In genomic region chr20:58911970-58912369, GRCh38 we compare ENCODE assay signal across 21 cellular contexts. TPM values are rescaled to one million over a fixed set of nuclear protein-coding genes. Genes with fewer than 3 reads are reported as not detected.
DNase-seq lines count a peak whose midpoint lies in the region; ATAC-seq and TF ChIP-seq lines count a peak whose summit lies in the region.
"Had no signal": no experiment of that assay in that cellular context is flagged by ENCODE, and none has a peak within 500 bp of the region (broad histone marks: within the 10 kb centered on the region; RNA-seq: fewer than 3 reads in every experiment).

No MANE protein-coding gene starts in this region.

- H3K9me3 Mint-ChIP-seq in activated naive CD4-positive, alpha-beta T cell treated with anti-CD3 and anti-CD28 coated beads, Interleukin-2, amount 50 U/mL, for 24 hours: no peaks in the 10 kb centered on the region
- H3K9me3 Mint-ChIP-seq in activated naive CD4-positive, alpha-beta T cell treated with anti-CD3 and anti-CD28 coated beads for 36 hours: no peaks in the 10 kb centered on the region
- H3K9me3 Mint-ChIP-seq in GM23338: no peaks in the 10 kb centered on the region
- H3K9me3 Mint-ChIP-seq in activated CD8-positive, alpha-beta T cell treated with anti-CD3 and anti-CD28 coated beads, Interleukin-2, amount 10 ng/mL, durations not matched to agents 7 days and 5 days (ENCODE audit: insufficient read depth): no peaks in the 10 kb centered on the region
- H3K9me3 Mint-ChIP-seq in osteocyte (ENCODE audit: unreplicated experiment): no peaks in the 10 kb centered on the region
- no peaks in the 10 kb centered on the region for H3K9me3 Mint-ChIP-seq in activated T-cell treated with anti-CD3 and anti-CD28 coated beads, Interleukin-2, amount 50 U/mL, for 72 hours
- H3K9me3 Mint-ChIP-seq: CD4-positive, CD25-positive, alpha-beta regulatory T cell had no signal

- no peak for TF ChIP-seq CTCF in GM23338 (conservative IDR thresholded peaks at IDR 0.05; ENCODE audit: low read depth in 2 of 2)
- no peak for TF ChIP-seq CTCF in osteocyte (IDR thresholded peaks at IDR 0.05)
- TF ChIP-seq CTCF in tibial artery (IDR thresholded peaks at IDR 0.05): no peak

- no peaks in the 10 kb centered on the region for H3K9me3 ChIP-seq in tibial artery
- H3K9me3 ChIP-seq: body of pancreas, upper lobe of left lung had no signal

- H3K36me3 ChIP-seq in GM23338 (ENCODE audit: insufficient read depth) (peaks cover 44% of the 10 kb centered on the region), tibial artery (peaks cover 33 to 39% (median 36%) of the 10 kb centered on the region in 3 donors)

- no peaks in the 10 kb centered on the region for H3K27me3 Mint-ChIP-seq in activated naive CD4-positive, alpha-beta T cell treated with anti-CD3 and anti-CD28 coated beads, Interleukin-2, amount 50 U/mL, for 24 hours
- H3K27me3 Mint-ChIP-seq in activated naive CD4-positive, alpha-beta T cell treated with anti-CD3 and anti-CD28 coated beads for 36 hours (ENCODE audit: low read depth): no peaks in the 10 kb centered on the region
- peaks cover 9% of the 10 kb centered on the region for H3K27me3 Mint-ChIP-seq in GM23338 (ENCODE audit: insufficient read depth, low read depth, poor library complexity)
- no peaks in the 10 kb centered on the region for H3K27me3 Mint-ChIP-seq in activated CD8-positive, alpha-beta T cell treated with anti-CD3 and anti-CD28 coated beads, Interleukin-2, amount 10 ng/mL, durations not matched to agents 7 days and 5 days (ENCODE audit: low read depth)
- H3K27me3 Mint-ChIP-seq in osteocyte (ENCODE audit: unreplicated experiment): no peaks in the 10 kb centered on the region
- H3K27me3 Mint-ChIP-seq in activated T-cell treated with anti-CD3 and anti-CD28 coated beads, Interleukin-2, amount 50 U/mL, for 72 hours (ENCODE audit: low read depth): no peaks in the 10 kb centered on the region

- peaks cover 19% of the 10 kb centered on the region for H3K36me3 Mint-ChIP-seq in activated naive CD4-positive, alpha-beta T cell treated with anti-CD3 and anti-CD28 coated beads, Interleukin-2, amount 50 U/mL, for 24 hours
- H3K36me3 Mint-ChIP-seq in activated naive CD4-positive, alpha-beta T cell treated with anti-CD3 and anti-CD28 coated beads for 36 hours (ENCODE audit: low read depth): peaks cover 37% of the 10 kb centered on the region
- H3K36me3 Mint-ChIP-seq in GM23338 (ENCODE audit: low read depth) (peaks cover 56% of the 10 kb centered on the region), osteocyte (ENCODE audit: unreplicated experiment) (peaks cover 49% of the 10 kb centered on the region)
- H3K36me3 Mint-ChIP-seq in activated CD8-positive, alpha-beta T cell treated with anti-CD3 and anti-CD28 coated beads, Interleukin-2, amount 10 ng/mL, durations not matched to agents 7 days and 5 days (ENCODE audit: low read depth): peaks cover 56% of the 10 kb centered on the region
- peaks cover 7 to 41% of the 10 kb centered on the region in 2 donors for H3K36me3 Mint-ChIP-seq in activated T-cell treated with anti-CD3 and anti-CD28 coated beads, Interleukin-2, amount 50 U/mL, for 72 hours (ENCODE audit: insufficient read depth in 2 of 2)

- H3K4me1 ChIP-seq in GM23338 (ENCODE audit: insufficient read depth): no peaks in the 10 kb centered on the region
- peaks cover 5 to 38% (median 20%) of the 10 kb centered on the region in 4 donors for H3K4me1 ChIP-seq in tibial artery

- H3K4me3 ChIP-seq in GM23338 (no peak overlapping the region), tibial artery (no peak overlapping the region)
- H3K4me3 ChIP-seq: body of pancreas, dorsolateral prefrontal cortex, gastroesophageal sphincter, upper lobe of left lung had no signal

- POLR2A ChIA-PET in activated CD8-positive, alpha-beta T cell treated with anti-CD3 and anti-CD28 coated beads, Interleukin-2, amount 10 ng/mL, durations not matched to agents 7 days and 5 days (lab: Charles Lee): interaction anchor here (1.0 kb wide), 1 partner anchor 23 kb away, joined by 3 read pairs; no protein-coding TSS in a partner anchor

- peak overlapping the region; percentile 20 for H3K27ac Mint-ChIP-seq in activated naive CD4-positive, alpha-beta T cell treated with anti-CD3 and anti-CD28 coated beads, Interleukin-2, amount 50 U/mL, for 24 hours
- no peak overlapping the region for H3K27ac Mint-ChIP-seq in activated naive CD4-positive, alpha-beta T cell treated with anti-CD3 and anti-CD28 coated beads for 36 hours
- H3K27ac Mint-ChIP-seq in GM23338 (no peak overlapping the region), osteocyte (ENCODE audit: unreplicated experiment) (no peak overlapping the region)
- peak overlapping the region; percentile 13 for H3K27ac Mint-ChIP-seq in activated CD8-positive, alpha-beta T cell treated with anti-CD3 and anti-CD28 coated beads, Interleukin-2, amount 10 ng/mL, durations not matched to agents 7 days and 5 days
- no peak overlapping the region for H3K27ac Mint-ChIP-seq in activated T-cell treated with anti-CD3 and anti-CD28 coated beads, Interleukin-2, amount 50 U/mL, for 72 hours
- H3K27ac Mint-ChIP-seq: CD4-positive, CD25-positive, alpha-beta regulatory T cell had no signal

- H3K79me2 ChIP-seq in GM23338 (replicated peaks; ENCODE audit: insufficient read depth): no peaks in the 10 kb centered on the region

- peaks cover 25% of the 10 kb centered on the region for H3F3A ChIP-seq in GM23338 (replicated peaks; ENCODE audit: low read depth)

- peaks cover 19% of the 10 kb centered on the region for H3K4me1 Mint-ChIP-seq in activated naive CD4-positive, alpha-beta T cell treated with anti-CD3 and anti-CD28 coated beads, Interleukin-2, amount 50 U/mL, for 24 hours
- H3K4me1 Mint-ChIP-seq in activated naive CD4-positive, alpha-beta T cell treated with anti-CD3 and anti-CD28 coated beads for 36 hours (ENCODE audit: low read depth): peaks cover 17% of the 10 kb centered on the region
- H3K4me1 Mint-ChIP-seq in GM23338 (no peaks in the 10 kb centered on the region; the same call in 2 of the 3 replicates), osteocyte (ENCODE audit: unreplicated experiment) (peaks cover 18% of the 10 kb centered on the region)
- H3K4me1 Mint-ChIP-seq in activated CD8-positive, alpha-beta T cell treated with anti-CD3 and anti-CD28 coated beads, Interleukin-2, amount 10 ng/mL, durations not matched to agents 7 days and 5 days (ENCODE audit: low read depth): peaks cover 55% of the 10 kb centered on the region
- peaks cover 19% of the 10 kb centered on the region for H3K4me1 Mint-ChIP-seq in activated T-cell treated with anti-CD3 and anti-CD28 coated beads, Interleukin-2, amount 50 U/mL, for 72 hours (ENCODE audit: low read depth)

- H2AFZ ChIP-seq in GM23338: no peak overlapping the region

- CTCF ChIA-PET in activated naive CD4-positive, alpha-beta T cell treated with anti-CD3 and anti-CD28 coated beads for 36 hours (lab: Charles Lee): no interaction called here
- CTCF ChIA-PET in activated CD8-positive, alpha-beta T cell treated with anti-CD3 and anti-CD28 coated beads, Interleukin-2, amount 10 ng/mL, durations not matched to agents 7 days and 5 days (lab: Charles Lee): no interaction called here

- H3K9me2 ChIP-seq in GM23338 (ENCODE audit: insufficient read depth): no peaks in the 10 kb centered on the region

- no peak overlapping the region for H3K4me3 Mint-ChIP-seq in activated naive CD4-positive, alpha-beta T cell treated with anti-CD3 and anti-CD28 coated beads, Interleukin-2, amount 50 U/mL, for 24 hours
- no peak overlapping the region for H3K4me3 Mint-ChIP-seq in activated naive CD4-positive, alpha-beta T cell treated with anti-CD3 and anti-CD28 coated beads for 36 hours
- H3K4me3 Mint-ChIP-seq in GM23338 (no peak overlapping the region), osteocyte (ENCODE audit: unreplicated experiment) (no peak overlapping the region)
- no peak overlapping the region for H3K4me3 Mint-ChIP-seq in activated CD8-positive, alpha-beta T cell treated with anti-CD3 and anti-CD28 coated beads, Interleukin-2, amount 10 ng/mL, durations not matched to agents 7 days and 5 days
- H3K4me3 Mint-ChIP-seq in activated T-cell treated with anti-CD3 and anti-CD28 coated beads, Interleukin-2, amount 50 U/mL, for 72 hours: no peak overlapping the region

- DNase-seq in activated naive CD4-positive, alpha-beta T cell treated with anti-CD3 and anti-CD28 coated beads for 36 hours: no peak
- no peak for DNase-seq in GM23338 (ENCODE audit: low spot score)
- DNase-seq in activated CD8-positive, alpha-beta T cell treated with anti-CD3 and anti-CD28 coated beads, Interleukin-2, amount 10 ng/mL, durations not matched to agents 7 days and 5 days: no peak
- peak; percentile 32 for DNase-seq in osteocyte (ENCODE audit: extremely low spot score, unreplicated experiment)
- no peak for DNase-seq in activated T-cell treated with anti-CD3 and anti-CD28 coated beads, Interleukin-2, amount 50 U/mL, for 72 hours
- no peak for DNase-seq in effector CD4-positive, alpha-beta T cell
- DNase-seq in tibial artery: no peak
- DNase-seq: activated CD4-positive, alpha-beta T cell treated with anti-CD3 and anti-CD28 coated beads for 1 hour; activated effector memory CD4-positive, alpha-beta T cell treated with anti-CD3 and anti-CD28 coated beads, Interleukin-2, amount 50 U/mL, for 16 hours; body of pancreas; CD4-positive, CD25-positive, alpha-beta regulatory T cell; dorsolateral prefrontal cortex; NCI-H1092 treated with DMSO at 0.1 percent for 48 hours; NCI-H187; NCI-H510A treated with DMSO at 0.1 percent for 48 hours; NK-92 treated with Interleukin-12 subunit alpha and Interleukin-12 subunit beta, amount 100 ng/mL, for 24 hours; stimulated activated CD4-positive, alpha-beta T cell treated with anti-CD3 and anti-CD28 coated beads, Interleukin-4, amount 100 ng/mL, for 24 hours; upper lobe of left lung had no signal

- H3K27me3 ChIP-seq in GM23338 (ENCODE audit: insufficient read depth) (no peaks in the 10 kb centered on the region), tibial artery (no peaks in the 10 kb centered on the region)
- H3K27me3 ChIP-seq: body of pancreas, dorsolateral prefrontal cortex, gastroesophageal sphincter, upper lobe of left lung had no signal

- no peak overlapping the region for H3K4me2 ChIP-seq in GM23338

- H4K20me1 ChIP-seq in GM23338 (replicated peaks; ENCODE audit: insufficient read depth): 0 out of 2 replicates have a peak, but pooled peaks cover 11% of the 10 kb centered on the region

- intact Hi-C loops in activated naive CD4-positive, alpha-beta T cell treated with anti-CD3 and anti-CD28 coated beads for 36 hours (cut with micrococcal nuclease): no loop called here
- intact Hi-C loops in tibial artery (cut with DNase I; ENCODE audit: low total_unique reads): loop anchor here (5.0 kb wide), 1 partner anchor 65 kb away; no protein-coding TSS in a partner anchor

- no peak overlapping the region for H3K27ac ChIP-seq in GM23338 (ENCODE audit: low read depth)
- H3K27ac ChIP-seq in tibial artery: no peak overlapping the region
- H3K27ac ChIP-seq: body of pancreas, dorsolateral prefrontal cortex, gastroesophageal sphincter, upper lobe of left lung had no signal

- no peak for ATAC-seq in GM23338
- no peak for ATAC-seq in activated CD8-positive, alpha-beta T cell treated with anti-CD3 and anti-CD28 coated beads, Interleukin-2, amount 10 ng/mL, durations not matched to agents 7 days and 5 days
- ATAC-seq in activated T-cell treated with anti-CD3 and anti-CD28 coated beads, Interleukin-2, amount 50 U/mL, for 72 hours (replicated peaks in 1 of 2): no peak
- ATAC-seq: body of pancreas, gastroesophageal sphincter, Panc1 had no signal

RNA-seq across cellular contexts. Expression of gene GNAS, which starts 59.5 kb away (rescaled TPM):
- 100 to 1,000 TPM; 770 to 802 TPM for total RNA-seq in activated naive CD4-positive, alpha-beta T cell treated with anti-CD3 and anti-CD28 coated beads for 36 hours
- total RNA-seq in GM23338 (2014; rRNA removed; shearing (Covaris generic)): 1,032 and 1,042 TPM in 2 replicates
- polyA plus RNA-seq in GM23338 (2016; fragmentation: Nextera tagmentation; extraction: Ambion mirVana): 917 and 940 TPM in 2 replicates
- total RNA-seq in activated CD8-positive, alpha-beta T cell treated with anti-CD3 and anti-CD28 coated beads, Interleukin-2, amount 10 ng/mL, durations not matched to agents 7 days and 5 days: 100 to 1,000 TPM; 912 to 952 TPM
- 1,150 and 1,173 TPM in 2 replicates for total RNA-seq in osteocyte
- 100 to 1,000 TPM; 781 to 820 TPM for total RNA-seq in activated T-cell treated with anti-CD3 and anti-CD28 coated beads, Interleukin-2, amount 50 U/mL, for 72 hours

Comparison
In these comparisons a context has a peak if more than half of its experiments do, and no peak if none do; other contexts are left out.
1. H3K27ac Mint-ChIP-seq: peak in activated naive CD4-positive, alpha-beta T cell treated with anti-CD3 and anti-CD28 coated beads, Interleukin-2, amount 50 U/mL, for 24 hours (single experiment) and activated CD8-positive, alpha-beta T cell treated with anti-CD3 and anti-CD28 coated beads, Interleukin-2, amount 10 ng/mL, durations not matched to agents 7 days and 5 days (single experiment); none in activated naive CD4-positive, alpha-beta T cell treated with anti-CD3 and anti-CD28 coated beads for 36 hours (single experiment), GM23338 (single experiment), osteocyte (single experiment) and activated T-cell treated with anti-CD3 and anti-CD28 coated beads, Interleukin-2, amount 50 U/mL, for 72 hours (single experiment).